22 cellular contexts compared by ENCODE assay signal in genomic region chr10:124319926-124320391, GRCh38.
DNase-seq lines count a peak whose midpoint lies in the region; ATAC-seq and TF ChIP-seq lines count a peak whose summit lies in the region.
"Had no signal": no experiment of that assay in that cellular context is flagged by ENCODE, and none has a peak within 500 bp of the region (broad histone marks: within the 10 kb centered on the region; RNA-seq: fewer than 3 reads in every experiment).

No MANE protein-coding gene starts in this region.

- H3K36me3 ChIP-seq in GM23248 (ENCODE audit: low read depth) (no peaks in the 10 kb centered on the region), brain microvascular endothelial cell (replicated peaks) (no peaks in the 10 kb centered on the region)
- no peaks in the 10 kb centered on the region for H3K36me3 ChIP-seq in CD8-positive, alpha-beta memory T cell (ENCODE audit: insufficient read depth, low read length)
- H3K36me3 ChIP-seq: BLaER1, cardiac muscle cell, left ventricle myocardium inferior, right atrium auricular region, SJSA1, tibial nerve had no signal

- H3K36me3 Mint-ChIP-seq in CD8-positive, alpha-beta memory T cell = no peaks in the 10 kb centered on the region
- H3K36me3 Mint-ChIP-seq: stimulated activated naive B cell treated with anti-CD40 and anti-IgM and Interleukin-4, amounts not matched to agents 10 μg/mL and 1 μg/mL and 100 μg/mL, for 72 hours had no signal

- H3K27me3 ChIP-seq in GM23248 (replicated peaks; ENCODE audit: insufficient read depth) = 0 out of 2 replicates have a peak, but pooled peaks cover 5% of the 10 kb centered on the region
- no peaks in the 10 kb centered on the region for H3K27me3 ChIP-seq in brain microvascular endothelial cell (replicated peaks)
- no peaks in the 10 kb centered on the region for H3K27me3 ChIP-seq in CD8-positive, alpha-beta memory T cell (ENCODE audit: insufficient read depth, low read length, poor library complexity, severe bottlenecking)
- H3K27me3 ChIP-seq: BLaER1, cardiac muscle cell, right atrium auricular region, SJSA1, tibial nerve had no signal

- H3K79me2 ChIP-seq in GM23248 (ENCODE audit: insufficient read depth) = no peaks in the 10 kb centered on the region

- H3K4me2 ChIP-seq in GM23248 (ENCODE audit: unreplicated experiment) = no peak overlapping the region
- H3K4me2 ChIP-seq: BLaER1 had no signal

- POLR2A ChIA-PET in CD8-positive, alpha-beta memory T cell (lab: Charles Lee) = no interaction called here

- no peaks in the 10 kb centered on the region for H3K9me3 ChIP-seq in GM23248 (ENCODE audit: low read depth)
- no peaks in the 10 kb centered on the region for H3K9me3 ChIP-seq in CD8-positive, alpha-beta memory T cell (ENCODE audit: low read length)
- H3K9me3 ChIP-seq: BLaER1, left ventricle myocardium inferior, SJSA1, tibial nerve had no signal

- in situ Hi-C loops in GM23248 (cut with MboI) = no loop called here
- in situ Hi-C loops in brain microvascular endothelial cell (cut with HindIII; ENCODE audit: low pct_ligation_motif_present, low sequenced_read_pairs) = no loop called here

- H3K9me2 ChIP-seq in GM23248 (ENCODE audit: insufficient read depth) = no peaks in the 10 kb centered on the region

- H3K9ac ChIP-seq in GM23248 = no peak overlapping the region
- H3K9ac ChIP-seq: BLaER1 had no signal

- no peaks in the 10 kb centered on the region for H4K20me1 ChIP-seq in GM23248 (ENCODE audit: insufficient read depth)
- H4K20me1 ChIP-seq: BLaER1 had no signal

- H3K27me3 Mint-ChIP-seq in CD8-positive, alpha-beta memory T cell = peaks cover 9 to 14% of the 10 kb centered on the region in 2 donors
- H3K27me3 Mint-ChIP-seq: activated B cell treated with CpG ODN at 0.5 μM for 24 hours had no signal

- H3F3A ChIP-seq in GM23248 (ENCODE audit: insufficient read depth) = no peaks in the 10 kb centered on the region

- TF ChIP-seq CTCF in brain microvascular endothelial cell (IDR thresholded peaks at IDR 0.05; ENCODE audit: low read depth, low read length, missing control alignments) = no peak

- H3K9me3 Mint-ChIP-seq in CD8-positive, alpha-beta memory T cell = peaks cover 0 to 2% (median 0%) of the 10 kb centered on the region in 5 donors

- H3K27ac Mint-ChIP-seq in CD8-positive, alpha-beta memory T cell = no peak overlapping the region
- H3K27ac Mint-ChIP-seq: activated B cell treated with CpG ODN at 0.5 μM for 24 hours; stimulated activated naive B cell treated with anti-CD40 and anti-IgM and Interleukin-4, amounts not matched to agents 10 μg/mL and 1 μg/mL and 100 μg/mL, for 72 hours; T-helper 2 cell treated with Interferon-gamma antibody and Interleukin-4, amounts not matched to agents 5 μg/mL and 100 μg/mL, for 36 hours had no signal

- no peak overlapping the region for H3K27ac ChIP-seq in GM23248
- H3K27ac ChIP-seq in brain microvascular endothelial cell = no peak overlapping the region
- no peak overlapping the region for H3K27ac ChIP-seq in CD8-positive, alpha-beta memory T cell (ENCODE audit: low read depth, low read length)
- H3K27ac ChIP-seq: BLaER1, cardiac muscle cell, left ventricle myocardium inferior, right atrium auricular region, SJSA1, tibial nerve had no signal

- no peak overlapping the region for H2AFZ ChIP-seq in GM23248

- no peak for ATAC-seq in left lobe of liver
- no peak for ATAC-seq in GM21360 (IDR thresholded peaks at IDR 0.05; ENCODE audit: unreplicated experiment)
- ATAC-seq: PC-3; stimulated activated naive B cell treated with anti-CD40 and anti-IgM and Interleukin-4, amounts not matched to agents 10 μg/mL and 1 μg/mL and 100 μg/mL, for 72 hours had no signal

- no peak overlapping the region for H3K4me3 Mint-ChIP-seq in CD8-positive, alpha-beta memory T cell
- H3K4me3 Mint-ChIP-seq: activated B cell treated with CpG ODN at 0.5 μM for 24 hours; stimulated activated naive B cell treated with anti-CD40 and anti-IgM and Interleukin-4, amounts not matched to agents 10 μg/mL and 1 μg/mL and 100 μg/mL, for 72 hours; T-helper 2 cell treated with Interferon-gamma antibody and Interleukin-4, amounts not matched to agents 5 μg/mL and 100 μg/mL, for 36 hours had no signal

- no peak overlapping the region for H3K4me3 ChIP-seq in GM23248
- no peak overlapping the region for H3K4me3 ChIP-seq in brain microvascular endothelial cell (ENCODE audit: low read depth, low read length)
- H3K4me3 ChIP-seq in CD8-positive, alpha-beta memory T cell (ENCODE audit: low read length) = no peak overlapping the region
- H3K4me3 ChIP-seq: BLaER1, cardiac muscle cell, left ventricle myocardium inferior, right atrium auricular region, SJSA1, tibial nerve had no signal

- no peaks in the 10 kb centered on the region for H3K4me1 Mint-ChIP-seq in CD8-positive, alpha-beta memory T cell
- H3K4me1 Mint-ChIP-seq: activated B cell treated with CpG ODN at 0.5 μM for 24 hours had no signal

- DNase-seq in GM23248 (peak; percentile 33), brain microvascular endothelial cell (peak; percentile 61), left lobe of liver (ENCODE audit: low spot score) (peak; percentile 21), stromal cell of bone marrow (ENCODE audit: low read depth) (peak; percentile 46), kidney glomerular epithelial cell (lab: John Stamatoyannopoulos, UW) (no peak)
- no peak for DNase-seq in CD8-positive, alpha-beta memory T cell
- no peak for DNase-seq in activated T-cell treated with anti-CD3 and anti-CD28 coated beads, Interleukin-2, amount 50 U/mL, for 1 hour
- DNase-seq: activated B cell treated with CpG ODN at 0.5 μM for 24 hours; erythroblast; left ventricle myocardium inferior; NCI-H1930; NCI-H226; nucleus accumbens; PC-3; stimulated activated naive B cell treated with anti-CD40 and anti-IgM and Interleukin-4, amounts not matched to agents 10 μg/mL and 1 μg/mL and 100 μg/mL, for 72 hours had no signal

- CTCF ChIA-PET in CD8-positive, alpha-beta memory T cell (lab: Charles Lee) = no interaction called here

- no peaks in the 10 kb centered on the region for H3K4me1 ChIP-seq in GM23248 (ENCODE audit: insufficient read depth)
- no peaks in the 10 kb centered on the region for H3K4me1 ChIP-seq in CD8-positive, alpha-beta memory T cell (ENCODE audit: insufficient read depth, low read length)
- H3K4me1 ChIP-seq: left ventricle myocardium inferior, right atrium auricular region, SJSA1, tibial nerve had no signal

- WGBS in GM23248 (ENCODE audit: low coverage in 1 of 2, low lambda C conversion rate in 2 of 2, missing lambda C conversion rate in 2 of 2), 2 experiments = 17 to 26% methylated on average over 3 of the region's 3 CpGs

Comparison
In these comparisons a context has a peak if more than half of its experiments do, and no peak if none do; other contexts are left out.
1. DNase-seq: peak in GM23248 (single experiment), brain microvascular endothelial cell (single experiment), left lobe of liver (single experiment) and stromal cell of bone marrow (single experiment); none in kidney glomerular epithelial cell (single experiment), CD8-positive, alpha-beta memory T cell (0 of 5) and activated T-cell treated with anti-CD3 and anti-CD28 coated beads, Interleukin-2, amount 50 U/mL, for 1 hour (single experiment).